In genomic region chr6:25478973-25479372, GRCh38 we compare ENCODE assay signal across 13 cellular contexts.
"Had no signal": no experiment of that assay in that cellular context is flagged by ENCODE, and none has a peak within 500 bp of the region (broad histone marks: within the 10 kb centered on the region; RNA-seq: fewer than 3 reads in every experiment).

No MANE protein-coding gene starts in this region.

- H3K27ac Mint-ChIP-seq: dendritic cell treated with granulocyte-macrophage colony-stimulating factor and Interleukin-4, amounts not matched to agents 40 ng/mL and 50 ng/mL, for 4 days; effector memory CD8-positive, alpha-beta T cell; immature natural killer cell; nephron progenitor cell; stimulated activated effector memory CD8-positive, alpha-beta T cell treated with anti-CD3 and anti-CD28 coated beads, Interleukin-12 subunit alpha, Interleukin-12 subunit beta, amount 100 ng/mL, for 72 hours; type B pancreatic cell had no signal

- H3K4me1 Mint-ChIP-seq: immature natural killer cell; stimulated activated effector memory CD8-positive, alpha-beta T cell treated with anti-CD3 and anti-CD28 coated beads, Interleukin-12 subunit alpha, Interleukin-12 subunit beta, amount 100 ng/mL, for 72 hours had no signal

- ATAC-seq: effector memory CD8-positive, alpha-beta T cell; naive thymus-derived CD4-positive, alpha-beta T cell; psoas muscle; stimulated activated effector memory CD8-positive, alpha-beta T cell treated with anti-CD3 and anti-CD28 coated beads, Interleukin-12 subunit alpha, Interleukin-12 subunit beta, amount 100 ng/mL, for 72 hours; stimulated activated naive CD8-positive, alpha-beta T cell treated with anti-CD3 and anti-CD28 coated beads, Interleukin-15, Interleukin-2, amounts not matched to agents 100 U/mL and 50 U/mL, for 24 hours had no signal

- H3K4me3 Mint-ChIP-seq: dendritic cell treated with granulocyte-macrophage colony-stimulating factor and Interleukin-4, amounts not matched to agents 40 ng/mL and 50 ng/mL, for 4 days; effector memory CD8-positive, alpha-beta T cell; immature natural killer cell; naive thymus-derived CD4-positive, alpha-beta T cell; nephron progenitor cell; stimulated activated effector memory CD8-positive, alpha-beta T cell treated with anti-CD3 and anti-CD28 coated beads, Interleukin-12 subunit alpha, Interleukin-12 subunit beta, amount 100 ng/mL, for 72 hours; type B pancreatic cell had no signal

- DNase-seq: effector memory CD8-positive, alpha-beta T cell; foreskin fibroblast; immature natural killer cell; naive thymus-derived CD4-positive, alpha-beta T cell; nephron progenitor cell; psoas muscle; stimulated activated CD4-positive, alpha-beta T cell treated with anti-CD3 and anti-CD28 coated beads, Interleukin-4, amount 100 ng/mL, for 1 hour; stimulated activated CD8-positive, alpha-beta memory T cell treated with anti-CD3 and anti-CD28 coated beads, Interleukin-4, amount 100 ng/mL, for 48 hours; stimulated activated naive CD8-positive, alpha-beta T cell treated with anti-CD3 and anti-CD28 coated beads, Interleukin-15, Interleukin-2, amounts not matched to agents 100 U/mL and 50 U/mL, for 24 hours; thyroid gland had no signal

- H3K27me3 Mint-ChIP-seq: dendritic cell treated with granulocyte-macrophage colony-stimulating factor and Interleukin-4, amounts not matched to agents 40 ng/mL and 50 ng/mL, for 4 days; naive thymus-derived CD4-positive, alpha-beta T cell; type B pancreatic cell had no signal

- H3K36me3 Mint-ChIP-seq: immature natural killer cell; stimulated activated effector memory CD8-positive, alpha-beta T cell treated with anti-CD3 and anti-CD28 coated beads, Interleukin-12 subunit alpha, Interleukin-12 subunit beta, amount 100 ng/mL, for 72 hours had no signal

- H3K9me3 Mint-ChIP-seq: dendritic cell treated with granulocyte-macrophage colony-stimulating factor and Interleukin-4, amounts not matched to agents 40 ng/mL and 50 ng/mL, for 4 days; effector memory CD8-positive, alpha-beta T cell; immature natural killer cell; naive thymus-derived CD4-positive, alpha-beta T cell; nephron progenitor cell; stimulated activated effector memory CD8-positive, alpha-beta T cell treated with anti-CD3 and anti-CD28 coated beads, Interleukin-12 subunit alpha, Interleukin-12 subunit beta, amount 100 ng/mL, for 72 hours; type B pancreatic cell had no signal
